Comparison of ENCODE assay signal across 22 cellular contexts in the genomic region with DNA sequence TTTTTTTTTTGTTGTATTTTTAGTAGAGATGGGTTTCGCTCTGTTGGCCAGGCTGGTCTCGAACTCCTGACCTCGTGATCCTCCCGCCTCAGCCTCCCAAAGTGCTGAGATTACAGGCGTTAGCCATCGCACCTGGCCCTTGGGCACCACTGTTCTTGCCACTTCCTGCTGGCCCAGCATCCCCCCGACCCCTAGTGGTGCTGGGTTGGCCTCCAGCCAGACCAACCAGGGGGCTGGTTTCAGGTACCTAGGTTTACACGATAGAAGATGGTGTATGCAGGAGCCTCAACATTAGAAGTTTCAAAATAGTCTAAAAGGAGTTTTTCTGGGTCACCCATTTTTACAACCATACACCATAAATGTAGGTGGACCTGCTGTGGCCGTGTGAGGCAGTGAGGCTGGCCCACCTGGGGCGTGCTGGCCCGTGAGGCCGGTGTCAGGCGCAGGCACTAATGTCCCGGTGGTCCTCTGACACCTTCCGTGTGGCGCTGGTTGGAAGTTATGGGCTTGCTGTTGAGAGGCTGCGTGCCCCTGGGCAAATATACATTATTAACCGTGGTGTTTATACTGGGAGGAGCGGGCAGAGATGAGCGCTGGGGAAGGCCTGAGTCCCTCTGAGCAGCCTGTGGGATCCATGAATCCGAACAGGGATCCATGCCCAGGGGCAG.
"Had no signal": no experiment of that assay in that cellular context is flagged by ENCODE, and none has a peak within 500 bp of the region (broad histone marks: within the 10 kb centered on the region; RNA-seq: fewer than 3 reads in every experiment).

No MANE protein-coding gene starts in this region.

- H3K9me3 ChIP-seq: body of pancreas, esophagus muscularis mucosa, gastrocnemius medialis, thoracic aorta, vagina had no signal

- H3K4me1 Mint-ChIP-seq: activated naive CD4-positive, alpha-beta T cell treated with anti-CD3 and anti-CD28 coated beads, Interleukin-2, amount 50 U/mL, for 24 hours; memory B cell; nephron had no signal

- H3K27me3 Mint-ChIP-seq: activated naive CD4-positive, alpha-beta T cell treated with anti-CD3 and anti-CD28 coated beads, Interleukin-2, amount 50 U/mL, for 24 hours; dendritic cell treated with granulocyte-macrophage colony-stimulating factor and Interleukin-4, amounts not matched to agents 40 ng/mL and 50 ng/mL, for 4 days; progenitor cell of endocrine pancreas; type B pancreatic cell had no signal

- H3K36me3 ChIP-seq: cardiac muscle cell, esophagus muscularis mucosa, gastrocnemius medialis, thoracic aorta, vagina had no signal

- H3K4me3 ChIP-seq: body of pancreas, cardiac muscle cell, esophagus muscularis mucosa, gastrocnemius medialis, thoracic aorta, vagina had no signal

- H3K36me3 Mint-ChIP-seq: activated naive CD4-positive, alpha-beta T cell treated with anti-CD3 and anti-CD28 coated beads, Interleukin-2, amount 50 U/mL, for 24 hours; memory B cell; type B pancreatic cell had no signal

- H3K27ac ChIP-seq: body of pancreas, esophagus muscularis mucosa, gastrocnemius medialis, thoracic aorta, vagina had no signal

- ATAC-seq: activated CD8-positive, alpha-beta T cell treated with anti-CD3 and anti-CD28 coated beads, Interleukin-2, amount 10 ng/mL, durations not matched to agents 7 days and 5 days; body of pancreas; gastrocnemius medialis had no signal

- H3K4me1 ChIP-seq: body of pancreas, gastrocnemius medialis, vagina had no signal

- DNase-seq: activated CD4-positive, alpha-beta T cell treated with anti-CD3 and anti-CD28 coated beads for 1 hour; activated CD4-positive, alpha-beta T cell treated with anti-CD3 and anti-CD28 coated beads, Interleukin-2, amount 50 U/mL, for 1 hour; activated CD8-positive, alpha-beta T cell treated with anti-CD3 and anti-CD28 coated beads, Interleukin-2, amount 10 ng/mL, durations not matched to agents 7 days and 5 days; activated gamma-delta T cell treated with Interleukin-2 at 50 U/mL for 16 hours; anterior cingulate cortex; body of pancreas; effector CD4-positive, alpha-beta T cell; gastrocnemius medialis; retina; stimulated activated CD4-positive, alpha-beta T cell treated with anti-CD3 and anti-CD28 coated beads, Interleukin-4, amount 100 ng/mL, for 1 hour; stimulated activated naive CD4-positive, alpha-beta T cell treated with Interleukin-2 at 50 U/mL for 16 hours; T-helper 9 cell had no signal

- H3K27me3 ChIP-seq: body of pancreas, cardiac muscle cell, esophagus muscularis mucosa, gastrocnemius medialis, vagina had no signal

- H3K27ac Mint-ChIP-seq: activated CD8-positive, alpha-beta T cell treated with anti-CD3 and anti-CD28 coated beads, Interleukin-2, amount 10 ng/mL, durations not matched to agents 7 days and 5 days; activated naive CD4-positive, alpha-beta T cell treated with anti-CD3 and anti-CD28 coated beads, Interleukin-2, amount 50 U/mL, for 24 hours; dendritic cell treated with granulocyte-macrophage colony-stimulating factor and Interleukin-4, amounts not matched to agents 40 ng/mL and 50 ng/mL, for 4 days; memory B cell; nephron; type B pancreatic cell had no signal

- H3K4me3 Mint-ChIP-seq: activated CD8-positive, alpha-beta T cell treated with anti-CD3 and anti-CD28 coated beads, Interleukin-2, amount 10 ng/mL, durations not matched to agents 7 days and 5 days; activated naive CD4-positive, alpha-beta T cell treated with anti-CD3 and anti-CD28 coated beads, Interleukin-2, amount 50 U/mL, for 24 hours; dendritic cell treated with granulocyte-macrophage colony-stimulating factor and Interleukin-4, amounts not matched to agents 40 ng/mL and 50 ng/mL, for 4 days; memory B cell; nephron; type B pancreatic cell had no signal

- H3K9me3 Mint-ChIP-seq: activated naive CD4-positive, alpha-beta T cell treated with anti-CD3 and anti-CD28 coated beads, Interleukin-2, amount 50 U/mL, for 24 hours; dendritic cell treated with granulocyte-macrophage colony-stimulating factor and Interleukin-4, amounts not matched to agents 40 ng/mL and 50 ng/mL, for 4 days; memory B cell; nephron; type B pancreatic cell had no signal
